Comparison of ENCODE assay signal across 40 cellular contexts in genomic region chr7:100908512-100908911, GRCh38. TPM values are rescaled to one million over a fixed set of nuclear protein-coding genes. Genes with fewer than 3 reads are reported as not detected.
"Had no signal": no experiment of that assay in that cellular context is flagged by ENCODE, and none has a peak within 500 bp of the region (broad histone marks: within the 10 kb centered on the region; RNA-seq: fewer than 3 reads in every experiment).

No MANE protein-coding gene starts in this region.

- H3K4me1 Mint-ChIP-seq: activated naive CD4-positive, alpha-beta T cell treated with anti-CD3 and anti-CD28 coated beads, Interleukin-2, amount 50 U/mL, for 24 hours; activated naive CD8-positive, alpha-beta T cell treated with anti-CD3 and anti-CD28 coated beads for 36 hours; activated naive CD8-positive, alpha-beta T cell treated with anti-CD3 and anti-CD28 coated beads, Interleukin-2, amount 10 ng/mL, durations not matched to agents 7 days and 5 days; activated naive CD8-positive, alpha-beta T cell treated with anti-CD3 and anti-CD28 coated beads, Interleukin-2, amount 50 U/mL, for 24 hours; activated T-helper 17 cell treated with anti-CD3 and anti-CD28 coated beads, Interleukin-2, amount 50 U/mL, for 72 hours; brain; central memory CD8-positive, alpha-beta T cell had no signal

- H3K27ac ChIP-seq: adrenal gland, ascending aorta, body of pancreas, brain microvascular endothelial cell, breast epithelium, cardiac muscle cell had no signal

- H3K27ac Mint-ChIP-seq: activated naive CD4-positive, alpha-beta T cell treated with anti-CD3 and anti-CD28 coated beads for 36 hours; activated naive CD4-positive, alpha-beta T cell treated with anti-CD3 and anti-CD28 coated beads, Interleukin-2, amount 10 ng/mL, durations not matched to agents 7 days and 5 days; activated naive CD4-positive, alpha-beta T cell treated with anti-CD3 and anti-CD28 coated beads, Interleukin-2, amount 50 U/mL, for 24 hours; activated naive CD4-positive, alpha-beta T cell treated with anti-CD3 and anti-CD28 coated beads, Interleukin-2, amount 50 U/mL, for 72 hours; activated naive CD8-positive, alpha-beta T cell; activated naive CD8-positive, alpha-beta T cell treated with anti-CD3 and anti-CD28 coated beads for 36 hours; activated naive CD8-positive, alpha-beta T cell treated with anti-CD3 and anti-CD28 coated beads, Interleukin-2, amount 10 ng/mL, durations not matched to agents 7 days and 5 days; activated naive CD8-positive, alpha-beta T cell treated with anti-CD3 and anti-CD28 coated beads, Interleukin-2, amount 50 U/mL, for 24 hours; activated T-cell treated with anti-CD3 and anti-CD28 coated beads, Interleukin-2, amount 50 U/mL, for 24 hours; activated T-cell treated with anti-CD3 and anti-CD28 coated beads, Interleukin-2, amount 50 U/mL, for 72 hours; activated T-helper 1 cell treated with anti-CD3 and anti-CD28 coated beads, Interleukin-12 subunit alpha, Interleukin-12 subunit beta, Interleukin-2, Interleukin-4 antibody, amounts not matched to agents 30 ng/mL and 10 ng/mL and 1 ng/mL, durations not matched to agents 14 hours and 24 hours and 36 hours; activated T-helper 17 cell treated with anti-CD3 and anti-CD28 coated beads, Interleukin-2, amount 50 U/mL, for 72 hours; activated T-helper 2 cell treated with anti-CD3 and anti-CD28 coated beads, Interferon-gamma antibody, Interleukin-2, Interleukin-4, amounts not matched to agents 10 μg/mL and 5 μg/mL and 100 μg/mL, durations not matched to agents 14 hours and 24 hours and 36 hours; brain had no signal

- H3K4me3 ChIP-seq: adrenal gland, ascending aorta, body of pancreas, breast epithelium, cardiac muscle cell had no signal

- H3K4me1 ChIP-seq: adrenal gland, ascending aorta, breast epithelium had no signal

- H3K4me3 Mint-ChIP-seq: activated naive CD4-positive, alpha-beta T cell treated with anti-CD3 and anti-CD28 coated beads for 36 hours; activated naive CD4-positive, alpha-beta T cell treated with anti-CD3 and anti-CD28 coated beads, Interleukin-2, amount 10 ng/mL, durations not matched to agents 7 days and 5 days; activated naive CD4-positive, alpha-beta T cell treated with anti-CD3 and anti-CD28 coated beads, Interleukin-2, amount 50 U/mL, for 24 hours; activated naive CD8-positive, alpha-beta T cell; activated naive CD8-positive, alpha-beta T cell treated with anti-CD3 and anti-CD28 coated beads for 36 hours; activated naive CD8-positive, alpha-beta T cell treated with anti-CD3 and anti-CD28 coated beads, Interleukin-2, amount 10 ng/mL, durations not matched to agents 7 days and 5 days; activated naive CD8-positive, alpha-beta T cell treated with anti-CD3 and anti-CD28 coated beads, Interleukin-2, amount 50 U/mL, for 24 hours; activated T-cell treated with anti-CD3 and anti-CD28 coated beads, Interleukin-2, amount 50 U/mL, for 24 hours; activated T-cell treated with anti-CD3 and anti-CD28 coated beads, Interleukin-2, amount 50 U/mL, for 4 hours; activated T-cell treated with anti-CD3 and anti-CD28 coated beads, Interleukin-2, amount 50 U/mL, for 72 hours; activated T-helper 1 cell treated with anti-CD3 and anti-CD28 coated beads, Interleukin-12 subunit alpha, Interleukin-12 subunit beta, Interleukin-2, Interleukin-4 antibody, amounts not matched to agents 30 ng/mL and 10 ng/mL and 1 ng/mL, durations not matched to agents 14 hours and 24 hours and 36 hours; activated T-helper 17 cell treated with anti-CD3 and anti-CD28 coated beads, Interleukin-2, amount 50 U/mL, for 72 hours; brain; central memory CD8-positive, alpha-beta T cell had no signal

- H3K36me3 Mint-ChIP-seq: activated naive CD4-positive, alpha-beta T cell treated with anti-CD3 and anti-CD28 coated beads, Interleukin-2, amount 10 ng/mL, durations not matched to agents 7 days and 5 days; activated naive CD4-positive, alpha-beta T cell treated with anti-CD3 and anti-CD28 coated beads, Interleukin-2, amount 50 U/mL, for 72 hours; activated naive CD8-positive, alpha-beta T cell; activated naive CD8-positive, alpha-beta T cell treated with anti-CD3 and anti-CD28 coated beads for 36 hours; activated naive CD8-positive, alpha-beta T cell treated with anti-CD3 and anti-CD28 coated beads, Interleukin-2, amount 10 ng/mL, durations not matched to agents 7 days and 5 days; brain had no signal

- H3K9me3 Mint-ChIP-seq: activated naive CD4-positive, alpha-beta T cell treated with anti-CD3 and anti-CD28 coated beads for 36 hours; activated naive CD4-positive, alpha-beta T cell treated with anti-CD3 and anti-CD28 coated beads, Interleukin-2, amount 10 ng/mL, durations not matched to agents 7 days and 5 days; activated naive CD4-positive, alpha-beta T cell treated with anti-CD3 and anti-CD28 coated beads, Interleukin-2, amount 50 U/mL, for 24 hours; activated naive CD4-positive, alpha-beta T cell treated with anti-CD3 and anti-CD28 coated beads, Interleukin-2, amount 50 U/mL, for 72 hours; activated naive CD8-positive, alpha-beta T cell treated with anti-CD3 and anti-CD28 coated beads for 36 hours; activated naive CD8-positive, alpha-beta T cell treated with anti-CD3 and anti-CD28 coated beads, Interleukin-2, amount 50 U/mL, for 24 hours; activated T-cell treated with anti-CD3 and anti-CD28 coated beads, Interleukin-2, amount 50 U/mL, for 24 hours; activated T-cell treated with anti-CD3 and anti-CD28 coated beads, Interleukin-2, amount 50 U/mL, for 4 hours; activated T-helper 1 cell treated with anti-CD3 and anti-CD28 coated beads, Interleukin-12 subunit alpha, Interleukin-12 subunit beta, Interleukin-2, Interleukin-4 antibody, amounts not matched to agents 30 ng/mL and 10 ng/mL and 1 ng/mL, durations not matched to agents 14 hours and 24 hours and 36 hours; activated T-helper 17 cell treated with anti-CD3 and anti-CD28 coated beads, Interleukin-2, amount 50 U/mL, for 72 hours; activated T-helper 2 cell treated with anti-CD3 and anti-CD28 coated beads, Interferon-gamma antibody, Interleukin-2, Interleukin-4, amounts not matched to agents 10 μg/mL and 5 μg/mL and 100 μg/mL, durations not matched to agents 14 hours and 24 hours and 36 hours; central memory CD8-positive, alpha-beta T cell had no signal

- ATAC-seq: activated naive CD4-positive, alpha-beta T cell treated with anti-CD3 and anti-CD28 coated beads, Interleukin-2, amount 50 U/mL, for 72 hours; activated naive CD8-positive, alpha-beta T cell treated with anti-CD3 and anti-CD28 coated beads, Interleukin-2, amount 50 U/mL, for 24 hours; activated T-cell treated with anti-CD3 and anti-CD28 coated beads, Interleukin-2, amount 50 U/mL, for 4 hours; activated T-cell treated with anti-CD3 and anti-CD28 coated beads, Interleukin-2, amount 50 U/mL, for 72 hours; activated T-helper 17 cell treated with anti-CD3 and anti-CD28 coated beads, Interleukin-2, amount 50 U/mL, for 72 hours; body of pancreas had no signal

- H3K36me3 ChIP-seq: adrenal gland, ascending aorta, brain microvascular endothelial cell, breast epithelium, cardiac muscle cell had no signal

- H3K9me3 ChIP-seq: adrenal gland, ascending aorta, body of pancreas, breast epithelium had no signal

- FAIRE-seq: astrocyte, bronchial epithelial cell had no signal

- H3K27me3 ChIP-seq: adrenal gland, ascending aorta, body of pancreas, brain microvascular endothelial cell, breast epithelium, cardiac muscle cell had no signal

- DNase-seq: activated effector memory CD4-positive, alpha-beta T cell treated with anti-CD3 and anti-CD28 coated beads, Interleukin-2, amount 50 U/mL, for 16 hours; activated effector memory CD4-positive, alpha-beta T cell treated with Interleukin-2 at 50 U/mL for 16 hours; activated gamma-delta T cell; activated gamma-delta T cell treated with Interleukin-2 at 50 U/mL for 16 hours; activated naive CD4-positive, alpha-beta T cell; activated naive CD4-positive, alpha-beta T cell treated with anti-CD3 and anti-CD28 coated beads for 36 hours; activated naive CD4-positive, alpha-beta T cell treated with anti-CD3 and anti-CD28 coated beads, Interleukin-2, amount 10 ng/mL, durations not matched to agents 7 days and 5 days; activated naive CD4-positive, alpha-beta T cell treated with anti-CD3 and anti-CD28 coated beads, Interleukin-2, amount 50 U/mL, for 16 hours; activated naive CD4-positive, alpha-beta T cell treated with Interleukin-2 at 50 U/mL for 16 hours; activated naive CD8-positive, alpha-beta T cell treated with anti-CD3 and anti-CD28 coated beads for 36 hours; activated naive CD8-positive, alpha-beta T cell treated with anti-CD3 and anti-CD28 coated beads, Interleukin-2, amount 10 ng/mL, durations not matched to agents 7 days and 5 days; activated naive CD8-positive, alpha-beta T cell treated with anti-CD3 and anti-CD28 coated beads, Interleukin-2, amount 50 U/mL, for 24 hours; activated T-cell treated with anti-CD3 and anti-CD28 coated beads, Interleukin-2, amount 50 U/mL, for 24 hours; activated T-cell treated with anti-CD3 and anti-CD28 coated beads, Interleukin-2, amount 50 U/mL, for 4 hours; activated T-cell treated with anti-CD3 and anti-CD28 coated beads, Interleukin-2, amount 50 U/mL, for 48 hours; activated T-cell treated with anti-CD3 and anti-CD28 coated beads, Interleukin-2, amount 50 U/mL, for 72 hours; adrenal gland; amniotic stem cell; amygdala; anterior cingulate cortex; aorta; body of pancreas; brain microvascular endothelial cell; caudate nucleus; central memory CD4-positive, alpha-beta T cell; cerebellar nuclear complex had no signal

RNA-seq across cellular contexts. Expression of gene ACHE, which starts 12.8 kb away (rescaled TPM):
- total RNA-seq: activated naive CD4-positive, alpha-beta T cell treated with anti-CD3 and anti-CD28 coated beads for 36 hours; activated T-helper 17 cell treated with anti-CD3 and anti-CD28 coated beads, Interleukin-2, amount 50 U/mL, for 72 hours; bronchial epithelial cell had no signal

RNA-seq across cellular contexts. Expression of gene MUC3A, which starts 40.8 kb away (rescaled TPM):
- total RNA-seq: activated naive CD4-positive, alpha-beta T cell treated with anti-CD3 and anti-CD28 coated beads for 36 hours; activated naive CD8-positive, alpha-beta T cell treated with anti-CD3 and anti-CD28 coated beads for 36 hours; activated naive CD8-positive, alpha-beta T cell treated with anti-CD3 and anti-CD28 coated beads, Interleukin-2, amount 10 ng/mL, durations not matched to agents 7 days and 5 days; activated T-cell treated with anti-CD3 and anti-CD28 coated beads, Interleukin-2, amount 50 U/mL, for 72 hours; activated T-helper 1 cell treated with anti-CD3 and anti-CD28 coated beads, Interleukin-12 subunit alpha, Interleukin-12 subunit beta, Interleukin-2, Interleukin-4 antibody, amounts not matched to agents 30 ng/mL and 10 ng/mL and 1 ng/mL, durations not matched to agents 14 hours and 24 hours and 36 hours; ascending aorta; cardiac muscle cell; chondrocyte had no signal
